8 cellular contexts compared by ENCODE assay signal in genomic region chr9:83062011-83062652, GRCh38. TPM values are rescaled to one million over a fixed set of nuclear protein-coding genes. Genes with fewer than 3 reads are reported as not detected.
DNase-seq lines count a peak whose midpoint lies in the region; ATAC-seq and TF ChIP-seq lines count a peak whose summit lies in the region.

No MANE protein-coding gene starts in this region.

- peaks cover 2% of the 10 kb centered on the region for H3K4me1 ChIP-seq in foreskin keratinocyte

- ATAC-seq in foreskin keratinocyte (peak; percentile 56), GM19023 (IDR thresholded peaks at IDR 0.05; ENCODE audit: unreplicated experiment) (no peak)

- CTCF ChIA-PET in GM10248 (lab: Yijun Ruan, JAX) = no interaction called here

- TF ChIP-seq CTCF in foreskin keratinocyte (conservative IDR thresholded peaks at IDR 0.05) (no peak), GM10248 (IDR thresholded peaks at IDR 0.05; ENCODE audit: control extremely low read depth, extremely low read depth, low read depth, missing control alignments) (no peak)

- H3K27me3 ChIP-seq in foreskin keratinocyte = peaks cover 27% of the 10 kb centered on the region

- H3K27ac ChIP-seq in foreskin keratinocyte = no peak overlapping the region

- DNase-seq in ELR (ENCODE audit: low read depth) (peak; percentile 51), NCI-H748 (lab: John Stamatoyannopoulos, UW; ENCODE audit: unreplicated experiment) (peak; percentile 80), foreskin keratinocyte (peak in 1 of 2 donors; percentile 51), retina (peak; percentile 84), DMS114 treated with DMSO at 0.1 percent for 48 hours (lab: John Stamatoyannopoulos, UW; ENCODE audit: unreplicated experiment) (no peak), GM10248 (ENCODE audit: extremely low spot score) (no peak)
- DNase-seq in central memory CD4-positive, alpha-beta T cell = no peak

- POLR2A ChIA-PET in GM10248 (lab: Yijun Ruan, JAX) = no interaction called here

RNA-seq across cellular contexts. Expression of gene RASEF, which starts 0.8 kb away (rescaled TPM):
- total RNA-seq in foreskin keratinocyte = 0.07 and 0.31 TPM in 2 replicates
- polyA plus RNA-seq in foreskin keratinocyte = 0.03 TPM in 1 of 2 replicates, not detected in the other

Comparison
In these comparisons a context has a peak if more than half of its experiments do, and no peak if none do; other contexts are left out.
1. DNase-seq: peak in ELR (single experiment), NCI-H748 (single experiment) and retina (single experiment); none in central memory CD4-positive, alpha-beta T cell (single experiment), DMS114 treated with DMSO at 0.1 percent for 48 hours (single experiment) and GM10248 (single experiment).